In genomic region chr1:65066379-65066765, GRCh38 we compare ENCODE assay signal across 7 cellular contexts.
A peak's percentile ranks its signal among the peaks of the same experiment; 100 is the strongest.
DNase-seq lines count a peak whose midpoint lies in the region; ATAC-seq and TF ChIP-seq lines count a peak whose summit lies in the region.

No MANE protein-coding gene starts in this region.

- H3K27ac ChIP-seq in cingulate gyrus (ENCODE audit: low read depth, low read length) (peak overlapping the region; percentile 98), muscle layer of colon (ENCODE audit: low read depth, low read length) (peak overlapping the region; percentile 96)

- no peaks in the 10 kb centered on the region for H3K9me3 ChIP-seq in Loucy (ENCODE audit: insufficient read depth, low read depth, low read length)
- H3K9me3 ChIP-seq in muscle layer of colon (ENCODE audit: low read length), result no peaks in the 10 kb centered on the region

- no peak for DNase-seq in activated gamma-delta T cell treated with Interleukin-2 at 50 U/mL for 16 hours

- no peaks in the 10 kb centered on the region for H3K36me3 ChIP-seq in Loucy (ENCODE audit: insufficient read depth, low read length)
- H3K36me3 ChIP-seq in muscle layer of colon (ENCODE audit: insufficient read depth, low read length), result no peaks in the 10 kb centered on the region

- TF ChIP-seq CTCF in Loucy (conservative IDR thresholded peaks at IDR 0.05; ENCODE audit: low read length), result no peak

- H3F3A ChIP-seq in Loucy (ENCODE audit: low read depth), result peaks cover 12% of the 10 kb centered on the region

- H4K20me1 ChIP-seq in Loucy (ENCODE audit: insufficient read depth, low read length, poor library complexity, severe bottlenecking), result peaks cover 30% of the 10 kb centered on the region

- H3K9ac ChIP-seq in Loucy (ENCODE audit: low read depth, low read length, poor library complexity, severe bottlenecking) (peak overlapping the region; percentile 76), muscle layer of colon (ENCODE audit: low read length) (peak overlapping the region; percentile 59)

- peak overlapping the region; percentile 84 for H3K4me3 ChIP-seq in Loucy (ENCODE audit: low read length, poor library complexity, severe bottlenecking)
- H3K4me3 ChIP-seq in muscle layer of colon (ENCODE audit: low read depth in 1 of 2, low read length in 2 of 2), result peak overlapping the region; percentile 73 to 80

- H3K4me2 ChIP-seq in Loucy (ENCODE audit: low read depth, low read length, poor library complexity, severe bottlenecking), result peak overlapping the region; percentile 83

- peak overlapping the region; percentile 86 for H2AFZ ChIP-seq in Loucy (ENCODE audit: low read length)

- ATAC-seq in GM21360 (IDR thresholded peaks at IDR 0.05; ENCODE audit: unreplicated experiment), result peak; percentile 23
- no peak for ATAC-seq in HG03460 (IDR thresholded peaks at IDR 0.05; ENCODE audit: unreplicated experiment)
- no peak for ATAC-seq in HG02840 (IDR thresholded peaks at IDR 0.05; ENCODE audit: low FRiP score, unreplicated experiment)

- H3K9me2 ChIP-seq in Loucy (replicated peaks; ENCODE audit: low read depth, low read length), result no peaks in the 10 kb centered on the region

- H3K27me3 ChIP-seq in Loucy (ENCODE audit: insufficient read depth, low read length, poor library complexity, severe bottlenecking) (no peaks in the 10 kb centered on the region), muscle layer of colon (ENCODE audit: control insufficient read depth in 1 of 2, insufficient read depth in 2 of 2, low read length in 2 of 2) (no peaks in the 10 kb centered on the region)

- H3K4me1 ChIP-seq in Loucy (ENCODE audit: insufficient read depth, low read length, poor library complexity, severe bottlenecking), result peaks cover 44% of the 10 kb centered on the region
- H3K4me1 ChIP-seq in muscle layer of colon (ENCODE audit: insufficient read depth, low read length), result peaks cover 43% of the 10 kb centered on the region

- peaks cover 67% of the 10 kb centered on the region for H3K79me2 ChIP-seq in Loucy (ENCODE audit: insufficient read depth, low read length)
